Comparison of ENCODE assay signal across 11 cellular contexts in the genomic region with DNA sequence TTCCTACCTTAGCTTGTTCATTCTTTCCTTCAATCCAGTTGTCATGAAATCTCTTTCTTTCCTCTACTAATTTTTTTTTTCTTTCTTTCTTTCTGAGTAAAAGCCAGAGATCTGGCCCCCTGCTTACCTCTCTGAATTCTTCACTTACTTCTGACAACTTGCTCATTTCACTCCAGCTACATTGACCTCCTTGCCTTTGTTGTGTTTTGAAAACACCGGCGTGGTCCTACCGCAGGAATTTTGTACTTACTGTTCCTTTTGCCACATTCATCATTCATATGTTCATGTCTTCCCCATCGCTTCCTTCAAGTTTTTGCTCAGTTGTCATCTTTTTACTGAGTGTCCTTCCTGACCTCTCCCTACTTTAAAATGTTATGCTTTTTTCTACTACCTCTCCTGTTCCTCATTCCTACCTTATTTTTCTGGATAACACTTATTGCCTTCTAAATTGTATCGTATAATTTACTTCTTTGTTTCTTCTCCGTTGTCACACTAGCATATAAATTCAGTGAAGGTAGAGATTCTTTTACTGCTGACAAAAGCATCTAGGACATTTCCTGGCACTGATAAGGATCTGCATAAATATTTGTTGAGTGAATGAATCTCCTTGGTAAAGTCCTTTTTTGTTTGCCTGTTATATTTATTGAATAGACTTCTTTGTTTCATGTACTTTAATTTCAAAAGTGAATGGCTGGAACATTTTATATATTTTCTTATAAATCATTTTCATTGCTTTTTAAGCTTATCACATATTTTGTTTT.
DNase-seq lines count a peak whose midpoint lies in the region; TF ChIP-seq lines count a peak whose summit lies in the region.
"Had no signal": no experiment of that assay in that cellular context is flagged by ENCODE, and none has a peak within 500 bp of the region (broad histone marks: within the 10 kb centered on the region; RNA-seq: fewer than 3 reads in every experiment).

No MANE protein-coding gene starts in this region.

- H3K4me3 ChIP-seq in CD8-positive, alpha-beta memory T cell (ENCODE audit: low read length): no peak overlapping the region
- H3K4me3 ChIP-seq in mesodermal cell (ENCODE audit: extremely low read depth, insufficient read depth, low read length, poor library complexity, severe bottlenecking) (no peak overlapping the region), A673 (ENCODE audit: low read depth, low read length, poor library complexity, severe bottlenecking) (no peak overlapping the region)
- H3K4me3 ChIP-seq: tibial artery had no signal

- H3K9me3 ChIP-seq in CD8-positive, alpha-beta memory T cell (ENCODE audit: low read length): no peaks in the 10 kb centered on the region
- H3K9me3 ChIP-seq in mesodermal cell (ENCODE audit: control insufficient read depth, low read length): no peaks in the 10 kb centered on the region
- no peaks in the 10 kb centered on the region for H3K9me3 ChIP-seq in A673 (ENCODE audit: low read depth, low read length, poor library complexity, severe bottlenecking)
- H3K9me3 ChIP-seq: tibial artery had no signal

- H3K27ac ChIP-seq in CD8-positive, alpha-beta memory T cell (ENCODE audit: low read depth, low read length): no peak overlapping the region
- H3K27ac ChIP-seq in mesodermal cell (ENCODE audit: low read depth, low read length, severe bottlenecking): peak overlapping the region; percentile 19
- no peak overlapping the region for H3K27ac ChIP-seq in A673 (ENCODE audit: low read depth, low read length, poor library complexity, severe bottlenecking)
- H3K27ac ChIP-seq: tibial artery had no signal

- H3K27me3 Mint-ChIP-seq in CD8-positive, alpha-beta memory T cell: no peaks in the 10 kb centered on the region
- H3K27me3 Mint-ChIP-seq: brain had no signal

- H3K4me3 Mint-ChIP-seq in CD8-positive, alpha-beta memory T cell: peak overlapping the region in 5 of 7 donors; percentile 4 to 24 (median 20)
- H3K4me3 Mint-ChIP-seq: brain had no signal

- intact Hi-C loops in A673 (cut with micrococcal nuclease; ENCODE audit: unreplicated experiment): no loop called here

- H3K9me3 Mint-ChIP-seq in CD8-positive, alpha-beta memory T cell: peaks cover 0 to under 1% (median 0%) of the 10 kb centered on the region in 5 donors

- peaks cover 19% of the 10 kb centered on the region for H3K36me3 ChIP-seq in CD8-positive, alpha-beta memory T cell (ENCODE audit: insufficient read depth, low read length)
- peaks cover 3% of the 10 kb centered on the region for H3K36me3 ChIP-seq in mesodermal cell (ENCODE audit: control insufficient read depth, insufficient read depth, low read length)
- H3K36me3 ChIP-seq in A673 (ENCODE audit: insufficient read depth, low read length, poor library complexity, severe bottlenecking): no peaks in the 10 kb centered on the region

- CTCF ChIA-PET in CD8-positive, alpha-beta memory T cell (lab: Charles Lee): no interaction called here
- CTCF ChIA-PET in A673 (lab: Charles Lee): no interaction called here

- peaks cover 7 to 75% (median 21%) of the 10 kb centered on the region in 3 donors for H3K36me3 Mint-ChIP-seq in CD8-positive, alpha-beta memory T cell

- TF ChIP-seq CTCF in A673 (conservative IDR thresholded peaks at IDR 0.05; ENCODE audit: low read depth, low read length): no peak

- no peaks in the 10 kb centered on the region for H3K27me3 ChIP-seq in CD8-positive, alpha-beta memory T cell (ENCODE audit: insufficient read depth, low read length, poor library complexity, severe bottlenecking)
- H3K27me3 ChIP-seq in A673 (replicated peaks; ENCODE audit: insufficient read depth, low read depth, low read length, poor library complexity): no peaks in the 10 kb centered on the region
- H3K27me3 ChIP-seq: tibial artery had no signal

- no peak for DNase-seq in CD8-positive, alpha-beta memory T cell
- peak; percentile 62 for DNase-seq in HT-29 (ENCODE audit: low spot score)
- DNase-seq in astrocyte of the hippocampus (ENCODE audit: low read depth, low spot score): peak; percentile 38
- DNase-seq in A673 (ENCODE audit: low spot score): no peak
- DNase-seq in NCI-H1417 treated with DMSO at 0.1 percent for 48 hours (lab: John Stamatoyannopoulos, UW): no peak
- no peak for DNase-seq in glomerular visceral epithelial cell (ENCODE audit: extremely low spot score)
- DNase-seq: activated CD4-positive, alpha-beta T cell treated with anti-CD3 and anti-CD28 coated beads, Interleukin-2, amount 50 U/mL, for 4 hours; Karpas-422; tibial artery had no signal

- H3K4me1 ChIP-seq in CD8-positive, alpha-beta memory T cell (ENCODE audit: insufficient read depth, low read length): peaks cover 41% of the 10 kb centered on the region
- H3K4me1 ChIP-seq in mesodermal cell (ENCODE audit: control insufficient read depth, insufficient read depth, low read length, poor library complexity, severe bottlenecking) (peaks cover 17% of the 10 kb centered on the region), A673 (ENCODE audit: insufficient read depth, low read length, poor library complexity, severe bottlenecking) (peaks cover 3% of the 10 kb centered on the region)
- H3K4me1 ChIP-seq: tibial artery had no signal

- 79 to 87% methylated on average over 4 of the region's 6 CpGs for WGBS in mesodermal cell (ENCODE audit: insufficient coverage in 2 of 2), 2 experiments

- BruUV-seq in A673 (replicated peaks; lab: Mats Ljungman, UMichigan): no TSS peak

- peak overlapping the region; percentile 32 to 90 (median 67) for H3K27ac Mint-ChIP-seq in CD8-positive, alpha-beta memory T cell

- peaks cover 46 to 81% (median 80%) of the 10 kb centered on the region in 3 donors for H3K4me1 Mint-ChIP-seq in CD8-positive, alpha-beta memory T cell
- H3K4me1 Mint-ChIP-seq: brain had no signal

- POLR2A ChIA-PET in CD8-positive, alpha-beta memory T cell (lab: Charles Lee): no interaction called here
- POLR2A ChIA-PET in A673 (lab: Charles Lee; ENCODE audit: low non-redundant PET): no interaction called here

Comparison
In these comparisons a context has a peak if more than half of its experiments do, and no peak if none do; other contexts are left out.
1. DNase-seq: peak in HT-29 (single experiment) and astrocyte of the hippocampus (single experiment); none in CD8-positive, alpha-beta memory T cell (0 of 5), A673 (single experiment), NCI-H1417 treated with DMSO at 0.1 percent for 48 hours (single experiment) and glomerular visceral epithelial cell (single experiment).